16 cellular contexts compared by ENCODE assay signal in the genomic region with DNA sequence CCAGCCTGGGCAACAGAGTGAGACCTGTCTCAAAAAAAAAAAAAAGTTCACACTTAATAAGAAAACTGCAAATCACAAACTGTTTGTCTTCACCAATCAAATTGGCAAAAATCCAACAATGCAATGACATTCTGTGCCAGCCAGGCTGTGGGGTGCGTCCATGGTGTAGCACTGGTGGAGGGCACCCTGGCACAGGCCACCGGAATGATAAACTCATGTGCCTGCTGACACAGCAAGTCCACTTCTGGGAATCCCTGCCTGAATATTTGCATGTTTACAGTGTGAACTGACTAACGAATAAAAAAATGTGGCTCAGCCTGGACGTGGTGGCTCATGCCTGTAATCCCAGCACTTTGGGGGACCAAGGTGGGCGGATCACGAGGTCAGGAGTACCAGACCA. TPM values are rescaled to one million over a fixed set of nuclear protein-coding genes. Genes with fewer than 3 reads are reported as not detected.
DNase-seq lines count a peak whose midpoint lies in the region; ATAC-seq and TF ChIP-seq lines count a peak whose summit lies in the region.
"Had no signal": no experiment of that assay in that cellular context is flagged by ENCODE, and none has a peak within 500 bp of the region (broad histone marks: within the 10 kb centered on the region; RNA-seq: fewer than 3 reads in every experiment).

No MANE protein-coding gene starts in this region.

- H3K27ac ChIP-seq in parathyroid adenoma (peak overlapping the region; percentile 4), endodermal cell (ENCODE audit: low read depth, low read length) (no peak overlapping the region)
- H3K27ac ChIP-seq: Peyer's patch had no signal

- H3K9me3 Mint-ChIP-seq in endodermal cell = no peaks in the 10 kb centered on the region
- H3K9me3 Mint-ChIP-seq: neural crest cell had no signal

- ATAC-seq in GM18519 (IDR thresholded peaks at IDR 0.05; ENCODE audit: low FRiP score, unreplicated experiment) = no peak

- H3K4me2 ChIP-seq in parathyroid adenoma (ENCODE audit: low read length) = peak overlapping the region; percentile 9

- DNase-seq in ELR (ENCODE audit: low read depth) (peak; percentile 80), RPMI7951 (ENCODE audit: low read depth) (peak; percentile 45), fibroblast of peridontal ligament (ENCODE audit: extremely low read depth) (peak; percentile 74), endodermal cell (no peak), occipital lobe (lab: John Stamatoyannopoulos, UW) (no peak), head of caudate nucleus (no peak)
- DNase-seq: activated CD8-positive, alpha-beta memory T cell treated with anti-CD3 and anti-CD28 coated beads, Interleukin-2, amount 50 U/mL, for 48 hours; COR-L47; islet precursor cell; Kasumi-1; stimulated activated naive CD4-positive, alpha-beta T cell had no signal

- H3K4me3 Mint-ChIP-seq in endodermal cell = no peak overlapping the region
- H3K4me3 Mint-ChIP-seq: neural crest cell had no signal

- no peaks in the 10 kb centered on the region for H3K27me3 ChIP-seq in parathyroid adenoma (ENCODE audit: control insufficient read depth, insufficient read depth, low read length)
- H3K27me3 ChIP-seq in endodermal cell (ENCODE audit: control insufficient read depth, insufficient read depth, low read length, poor library complexity, severe bottlenecking) = no peaks in the 10 kb centered on the region
- H3K27me3 ChIP-seq: Peyer's patch had no signal

- no peaks in the 10 kb centered on the region for H3K79me2 ChIP-seq in parathyroid adenoma

- H3K27ac Mint-ChIP-seq in endodermal cell = no peak overlapping the region

- H3K4me3 ChIP-seq in parathyroid adenoma (ENCODE audit: low read depth, low read length) (no peak overlapping the region), endodermal cell (ENCODE audit: low read length) (no peak overlapping the region)
- H3K4me3 ChIP-seq: HAP-1, Peyer's patch had no signal

- H3K4me1 Mint-ChIP-seq in endodermal cell = peaks cover 1% of the 10 kb centered on the region

- no peaks in the 10 kb centered on the region for H3K9me3 ChIP-seq in parathyroid adenoma (ENCODE audit: control insufficient read depth, low read length)
- no peaks in the 10 kb centered on the region for H3K9me3 ChIP-seq in endodermal cell (ENCODE audit: control insufficient read depth, low read length)
- H3K9me3 ChIP-seq: HAP-1, Peyer's patch had no signal

- H3K27me3 Mint-ChIP-seq in endodermal cell (ENCODE audit: insufficient read depth) = peaks cover 13% of the 10 kb centered on the region

- intact Hi-C loops in head of caudate nucleus (cut with DNase I) = no loop called here

- H3K9ac ChIP-seq in parathyroid adenoma (no peak overlapping the region), endodermal cell (ENCODE audit: extremely low read depth, low read length, poor library complexity, severe bottlenecking) (no peak overlapping the region)

- TF ChIP-seq CTCF in parathyroid adenoma (IDR thresholded peaks at IDR 0.05) (peak; percentile 24), endodermal cell (conservative IDR thresholded peaks at IDR 0.05) (no peak)

- no peaks in the 10 kb centered on the region for H3K36me3 Mint-ChIP-seq in endodermal cell (ENCODE audit: low read depth)

- H3K36me3 ChIP-seq in parathyroid adenoma (ENCODE audit: control insufficient read depth, insufficient read depth, low read length) (no peaks in the 10 kb centered on the region), endodermal cell (ENCODE audit: control insufficient read depth, insufficient read depth, low read length) (no peaks in the 10 kb centered on the region)
- H3K36me3 ChIP-seq: HAP-1, Peyer's patch had no signal

- 90 to 98% methylated on average over 6 of the region's 6 CpGs for WGBS in endodermal cell (ENCODE audit: insufficient coverage in 1 of 2, insufficient read length in 1 of 2), 2 experiments

- H2AFZ ChIP-seq in parathyroid adenoma = no peak overlapping the region

- peaks cover 5% of the 10 kb centered on the region for H3K4me1 ChIP-seq in parathyroid adenoma
- no peaks in the 10 kb centered on the region for H3K4me1 ChIP-seq in endodermal cell (ENCODE audit: control insufficient read depth, insufficient read depth, low read length)

RNA-seq across cellular contexts. Expression of gene LRRC25, which starts 1.6 kb away (rescaled TPM):
- total RNA-seq in RPMI7951 (2014; rRNA removed; shearing (Covaris generic)) = not detected in 2 replicates
- total RNA-seq in endodermal cell (not detected), occipital lobe (0.78 TPM)
- polyA plus RNA-seq in endodermal cell (2013, experiment 1 of 2) = 0.21 TPM
- 0.21 TPM for polyA plus RNA-seq in endodermal cell (2013, experiment 2 of 2)
- total RNA-seq: neural crest cell had no signal

RNA-seq across cellular contexts. Expression of gene GDF15, which starts 13.1 kb away (rescaled TPM):
- 1.4 and 1.6 TPM in 2 replicates for total RNA-seq in RPMI7951 (2014; rRNA removed; shearing (Covaris generic))
- total RNA-seq in endodermal cell (1 to 10 TPM in 1 of 2 donors, under 1 TPM in 1; 0.90 to 2.2 TPM), occipital lobe (not detected)
- polyA plus RNA-seq in endodermal cell (2013, experiment 1 of 2) = 15.5 TPM
- polyA plus RNA-seq in endodermal cell (2013, experiment 2 of 2) = 18.2 TPM

RNA-seq across cellular contexts. Expression of gene SSBP4, which starts 20.2 kb away (rescaled TPM):
- 25.1 and 38.9 TPM in 2 replicates for total RNA-seq in RPMI7951 (2014; rRNA removed; shearing (Covaris generic))
- total RNA-seq in endodermal cell = 10 to 100 TPM; 35.9 to 43.5 TPM
- 154 TPM for polyA plus RNA-seq in endodermal cell (2013, experiment 1 of 2)
- 157 TPM for polyA plus RNA-seq in endodermal cell (2013, experiment 2 of 2)
- total RNA-seq in occipital lobe = 75.6 TPM

RNA-seq across cellular contexts. Expression of gene ISYNA1, which starts 38.9 kb away (rescaled TPM):
- 9.9 and 20.9 TPM in 2 replicates for total RNA-seq in RPMI7951 (2014; rRNA removed; shearing (Covaris generic))
- total RNA-seq in endodermal cell (100 to 1,000 TPM; 156 to 212 TPM), occipital lobe (95.1 TPM)
- 502 TPM for polyA plus RNA-seq in endodermal cell (2013, experiment 1 of 2)
- 458 TPM for polyA plus RNA-seq in endodermal cell (2013, experiment 2 of 2)

RNA-seq across cellular contexts. Expression of gene PGPEP1, which starts 58.6 kb away (rescaled TPM):
- 10.7 and 11.9 TPM in 2 replicates for total RNA-seq in RPMI7951 (2014; rRNA removed; shearing (Covaris generic))
- total RNA-seq in endodermal cell = 1 to 10 TPM; 7.7 to 9.0 TPM
- polyA plus RNA-seq in endodermal cell (2013, experiment 1 of 2) = 56.3 TPM
- polyA plus RNA-seq in endodermal cell (2013, experiment 2 of 2) = 66.8 TPM
- 14.2 TPM for total RNA-seq in occipital lobe

Comparison
In these comparisons a context has a peak if more than half of its experiments do, and no peak if none do; other contexts are left out.
1. DNase-seq: peak in ELR (single experiment), RPMI7951 (single experiment) and fibroblast of peridontal ligament (single experiment); none in endodermal cell (single experiment), occipital lobe (single experiment) and head of caudate nucleus (0 of 42).